ENCODE assay signal across 1 cellular context in the genomic region with DNA sequence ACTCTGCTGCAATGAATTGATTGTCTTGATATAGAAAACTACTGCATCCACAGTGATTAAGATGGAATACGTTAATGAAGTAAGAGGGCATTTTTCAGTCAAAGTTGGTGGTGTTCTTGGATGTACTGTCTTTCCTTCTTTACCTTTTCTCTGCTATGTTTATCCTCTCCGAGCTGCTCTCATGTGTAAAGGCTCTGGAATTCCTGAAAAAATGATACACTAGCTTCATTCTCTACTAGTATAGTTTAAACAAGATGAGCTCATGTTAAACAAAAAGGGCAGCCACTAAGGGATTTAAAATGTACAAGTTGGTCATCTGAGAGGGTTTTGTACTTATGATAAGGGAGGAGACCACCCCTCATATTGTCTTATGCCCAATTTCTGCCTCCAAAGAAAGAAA.
TF ChIP-seq lines count a peak whose summit lies in the region.

No MANE protein-coding gene starts in this region.

TF ChIP-seq in HepG2, 621 proteins besides CTCF, POLR2A, EP300 and RAD21 (continued from another document):
- TF ChIP-seq ZNF567 (CRISPR knock-in tag; IDR thresholded peaks at IDR 0.05; ENCODE audit: borderline replicate concordance) (no peak), CC2D1A (CRISPR knock-in tag; IDR thresholded peaks at IDR 0.05) (no peak)
